In the genomic region with DNA sequence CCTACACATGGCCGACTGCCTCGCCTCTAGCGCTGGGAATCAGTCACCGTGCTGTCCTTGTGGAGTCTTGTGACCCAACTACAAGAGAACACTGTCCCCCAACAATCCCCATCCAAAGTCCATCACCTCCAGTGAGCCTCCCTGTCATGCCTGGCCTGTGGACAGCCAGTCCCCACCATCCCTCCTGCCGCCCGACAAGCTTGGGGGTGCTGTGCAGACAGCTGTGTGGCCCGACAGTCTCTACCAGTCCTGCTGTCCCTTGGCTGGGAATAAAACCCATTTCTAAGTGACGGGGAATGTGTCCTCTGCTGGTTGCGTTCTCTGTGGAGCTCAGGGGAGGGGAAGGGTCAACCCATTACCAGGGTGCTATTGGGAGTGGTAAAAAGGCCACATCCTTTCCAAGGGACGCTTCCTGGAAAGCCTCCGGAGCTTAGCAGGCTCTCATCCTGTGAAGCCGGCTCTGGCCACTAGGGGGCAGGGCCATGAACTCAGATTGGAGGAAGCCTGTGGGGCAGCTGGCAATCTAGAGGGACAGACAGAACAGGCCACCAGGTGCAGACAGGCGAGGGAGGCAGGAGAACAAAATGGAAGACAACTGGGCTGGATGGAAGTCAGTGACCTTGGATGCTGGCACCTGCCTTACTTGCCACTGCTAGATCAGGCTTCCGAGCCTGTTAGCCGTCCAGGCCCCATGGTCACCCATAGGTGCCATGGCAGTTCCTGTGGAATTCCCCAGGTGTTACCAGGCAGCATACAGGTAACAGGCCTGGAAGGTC, we compare ENCODE assay signal across 8 cellular contexts.
DNase-seq lines count a peak whose midpoint lies in the region; ATAC-seq lines count a peak whose summit lies in the region.

No MANE protein-coding gene starts in this region.

- peak; percentile 74 for ATAC-seq in HG02571 (IDR thresholded peaks at IDR 0.05; ENCODE audit: unreplicated experiment)

- DNase-seq in NCI-H2081 (lab: John Stamatoyannopoulos, UW), result peak; percentile 26 to 38
- DNase-seq in NCI-H2081 treated with DMSO at 0.1 percent for 48 hours (lab: John Stamatoyannopoulos, UW), result no peak
- DNase-seq in NCI-H2227 (lab: John Stamatoyannopoulos, UW; ENCODE audit: unreplicated experiment), result peak; percentile 70
- DNase-seq in activated CD4-positive, alpha-beta T cell treated with anti-CD3 and anti-CD28 coated beads, Interleukin-2, amount 50 U/mL, for 24 hours (ENCODE audit: low read depth in 1 of 2, low spot score in 1 of 2), result peak; percentile 54
- DNase-seq in effector CD8-positive, alpha-beta T cell (lab: John Stamatoyannopoulos, UW), result peak; percentile 58
- peak; percentile 26 for DNase-seq in midbrain (lab: John Stamatoyannopoulos, UW)
- DNase-seq in stimulated activated CD8-positive, alpha-beta memory T cell treated with anti-CD3 and anti-CD28 coated beads, Interleukin-7, amount 100 ng/mL, for 24 hours (ENCODE audit: low read depth), result peak; percentile 66
